Comparison of ENCODE assay signal across 23 cellular contexts in the genomic region with DNA sequence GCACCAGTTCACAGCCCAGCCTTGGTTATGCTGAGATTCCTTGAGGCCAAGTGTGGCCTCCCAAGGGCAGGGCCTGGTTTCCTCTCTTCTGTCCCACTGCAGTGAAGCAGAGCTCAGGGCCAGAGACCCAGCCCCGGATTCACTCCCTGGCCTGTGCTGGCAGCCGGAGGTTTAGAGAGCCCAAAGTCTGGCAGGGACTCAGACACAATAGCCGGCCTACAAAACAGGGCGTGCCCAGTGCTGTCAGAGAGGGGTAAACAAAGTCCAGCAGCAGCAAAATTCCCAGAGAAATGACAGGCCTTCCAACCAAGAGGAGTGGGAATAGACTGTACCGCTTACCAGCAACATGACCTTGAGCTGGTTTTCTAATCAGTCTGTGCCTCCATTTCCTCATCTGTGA. TPM values are rescaled to one million over a fixed set of nuclear protein-coding genes. Genes with fewer than 3 reads are reported as not detected.
A peak's percentile ranks its signal among the peaks of the same experiment; 100 is the strongest.
DNase-seq lines count a peak whose midpoint lies in the region; ATAC-seq lines count a peak whose summit lies in the region.
"Had no signal": no experiment of that assay in that cellular context is flagged by ENCODE, and none has a peak within 500 bp of the region (broad histone marks: within the 10 kb centered on the region; RNA-seq: fewer than 3 reads in every experiment).

No MANE protein-coding gene starts in this region.

- peaks cover 16% of the 10 kb centered on the region for H3K36me3 Mint-ChIP-seq in activated naive CD4-positive, alpha-beta T cell treated with anti-CD3 and anti-CD28 coated beads, Interleukin-2, amount 50 U/mL, for 24 hours
- no peaks in the 10 kb centered on the region for H3K36me3 Mint-ChIP-seq in activated CD4-positive, alpha-beta T cell treated with anti-CD3 and anti-CD28 coated beads, Interleukin-2, amount 10 ng/mL, durations not matched to agents 24 days and 14 days (ENCODE audit: low read depth)

- 67% methylated on average over 5 of the region's 5 CpGs for WGBS in urinary bladder

- H3K4me1 ChIP-seq in muscle layer of duodenum (ENCODE audit: control insufficient read depth in 1 of 2, insufficient read depth in 2 of 2, low read length in 2 of 2) (no peaks in the 10 kb centered on the region), urinary bladder (ENCODE audit: insufficient read depth) (no peaks in the 10 kb centered on the region)
- H3K4me1 ChIP-seq: HAP-1 had no signal

- H3K27ac ChIP-seq in muscle layer of duodenum (ENCODE audit: low read length) (peak overlapping the region; percentile 51), urinary bladder (ENCODE audit: low read depth) (peak overlapping the region; percentile 26)
- H3K27ac ChIP-seq: neutrophil, tibial nerve, VCaP had no signal

- H3K9me3 ChIP-seq in muscle layer of duodenum (ENCODE audit: control insufficient read depth in 1 of 2, low read length in 2 of 2) = no peaks in the 10 kb centered on the region
- H3K9me3 ChIP-seq: HAP-1, neutrophil, tibial nerve had no signal

- no peaks in the 10 kb centered on the region for H3K27me3 Mint-ChIP-seq in activated naive CD4-positive, alpha-beta T cell treated with anti-CD3 and anti-CD28 coated beads, Interleukin-2, amount 50 U/mL, for 24 hours
- H3K27me3 Mint-ChIP-seq in activated CD4-positive, alpha-beta T cell treated with anti-CD3 and anti-CD28 coated beads, Interleukin-2, amount 10 ng/mL, durations not matched to agents 24 days and 14 days = no peaks in the 10 kb centered on the region

- peaks cover 50% of the 10 kb centered on the region for H3K4me1 Mint-ChIP-seq in activated naive CD4-positive, alpha-beta T cell treated with anti-CD3 and anti-CD28 coated beads, Interleukin-2, amount 50 U/mL, for 24 hours
- H3K4me1 Mint-ChIP-seq in activated CD4-positive, alpha-beta T cell treated with anti-CD3 and anti-CD28 coated beads, Interleukin-2, amount 10 ng/mL, durations not matched to agents 24 days and 14 days = peaks cover 25% of the 10 kb centered on the region

- DNase-seq in activated naive CD4-positive, alpha-beta T cell (lab: John Stamatoyannopoulos, UW) = no peak
- peak; percentile 62 for DNase-seq in left cardiac atrium
- DNase-seq in activated T-cell treated with anti-CD3 and anti-CD28 coated beads, Interleukin-2, amount 50 U/mL, for 48 hours = no peak
- no peak for DNase-seq in activated CD4-positive, alpha-beta T cell treated with anti-CD3 and anti-CD28 coated beads, Interleukin-2, amount 10 ng/mL, durations not matched to agents 24 days and 14 days
- DNase-seq: activated CD4-positive, alpha-beta T cell treated with anti-CD3 and anti-CD28 coated beads, Interleukin-2, amount 50 U/mL, for 4 hours; activated naive CD4-positive, alpha-beta T cell treated with anti-CD3 and anti-CD28 coated beads for 36 hours; aorta; midbrain; NCI-H1436 treated with DMSO at 0.1 percent for 48 hours; NCI-H2171 treated with DMSO at 0.1 percent for 48 hours; NCI-H526 treated with DMSO at 0.1 percent for 48 hours; retina; SIG-M5 had no signal

- H3K4me3 ChIP-seq in muscle layer of duodenum (ENCODE audit: low read depth in 1 of 2, low read length in 2 of 2) (no peak overlapping the region), urinary bladder (ENCODE audit: low read depth, low read length) (no peak overlapping the region)
- H3K4me3 ChIP-seq: HAP-1, tibial nerve had no signal

- no peaks in the 10 kb centered on the region for H3K27me3 ChIP-seq in muscle layer of duodenum (ENCODE audit: low read depth, low read length)
- H3K27me3 ChIP-seq: neutrophil, tibial nerve had no signal

- H3K36me3 ChIP-seq in muscle layer of duodenum (ENCODE audit: control insufficient read depth in 1 of 2, insufficient read depth in 2 of 2, low read length in 2 of 2) (no peaks in the 10 kb centered on the region), urinary bladder (ENCODE audit: insufficient read depth) (no peaks in the 10 kb centered on the region)
- H3K36me3 ChIP-seq: HAP-1, neutrophil, tibial nerve had no signal

- ATAC-seq in left cardiac atrium (peak in 1 of 2 donors; percentile 28), GM18867 (IDR thresholded peaks at IDR 0.05; ENCODE audit: unreplicated experiment) (no peak)

- H3K4me3 Mint-ChIP-seq in activated naive CD4-positive, alpha-beta T cell treated with anti-CD3 and anti-CD28 coated beads, Interleukin-2, amount 50 U/mL, for 24 hours = no peak overlapping the region
- H3K4me3 Mint-ChIP-seq in activated CD4-positive, alpha-beta T cell treated with anti-CD3 and anti-CD28 coated beads, Interleukin-2, amount 10 ng/mL, durations not matched to agents 24 days and 14 days = no peak overlapping the region
- H3K4me3 Mint-ChIP-seq: activated naive CD4-positive, alpha-beta T cell treated with anti-CD3 and anti-CD28 coated beads for 36 hours; T-helper 1 cell treated with Interleukin-12 subunit alpha and Interleukin-12 subunit beta and Interleukin-4 antibody, amounts not matched to agents 30 μg/mL and 1 μg/mL, for 36 hours had no signal

- H3K27ac Mint-ChIP-seq in activated naive CD4-positive, alpha-beta T cell treated with anti-CD3 and anti-CD28 coated beads, Interleukin-2, amount 50 U/mL, for 24 hours = peak overlapping the region; percentile 74
- no peak overlapping the region for H3K27ac Mint-ChIP-seq in activated CD4-positive, alpha-beta T cell treated with anti-CD3 and anti-CD28 coated beads, Interleukin-2, amount 10 ng/mL, durations not matched to agents 24 days and 14 days
- H3K27ac Mint-ChIP-seq: activated naive CD4-positive, alpha-beta T cell treated with anti-CD3 and anti-CD28 coated beads for 36 hours; T-helper 1 cell treated with Interleukin-12 subunit alpha and Interleukin-12 subunit beta and Interleukin-4 antibody, amounts not matched to agents 30 μg/mL and 1 μg/mL, for 36 hours had no signal

- intact Hi-C loops in left cardiac atrium (cut with DNase I) = no loop called here
- intact Hi-C loops in activated CD4-positive, alpha-beta T cell treated with anti-CD3 and anti-CD28 coated beads, Interleukin-2, amount 10 ng/mL, durations not matched to agents 24 days and 14 days (cut with micrococcal nuclease) = no loop called here

- no peaks in the 10 kb centered on the region for H3K9me3 Mint-ChIP-seq in activated naive CD4-positive, alpha-beta T cell treated with anti-CD3 and anti-CD28 coated beads, Interleukin-2, amount 50 U/mL, for 24 hours
- H3K9me3 Mint-ChIP-seq in activated CD4-positive, alpha-beta T cell treated with anti-CD3 and anti-CD28 coated beads, Interleukin-2, amount 10 ng/mL, durations not matched to agents 24 days and 14 days = no peaks in the 10 kb centered on the region
- H3K9me3 Mint-ChIP-seq: activated naive CD4-positive, alpha-beta T cell treated with anti-CD3 and anti-CD28 coated beads for 36 hours; T-helper 1 cell treated with Interleukin-12 subunit alpha and Interleukin-12 subunit beta and Interleukin-4 antibody, amounts not matched to agents 30 μg/mL and 1 μg/mL, for 36 hours had no signal

RNA-seq across cellular contexts. Expression of a gene that starts 14.0 kb away (rescaled TPM):
- total RNA-seq in left cardiac atrium = 1 to 10 TPM; 4.9 to 5.9 TPM
- 5.2 TPM for total RNA-seq in urinary bladder
- 6.2 TPM for polyA plus RNA-seq in urinary bladder
- total RNA-seq in activated CD4-positive, alpha-beta T cell treated with anti-CD3 and anti-CD28 coated beads, Interleukin-2, amount 10 ng/mL, durations not matched to agents 24 days and 14 days = 0.68 and 0.80 TPM in 2 replicates
- polyA plus RNA-seq: BJ had no signal
